In the genomic region with DNA sequence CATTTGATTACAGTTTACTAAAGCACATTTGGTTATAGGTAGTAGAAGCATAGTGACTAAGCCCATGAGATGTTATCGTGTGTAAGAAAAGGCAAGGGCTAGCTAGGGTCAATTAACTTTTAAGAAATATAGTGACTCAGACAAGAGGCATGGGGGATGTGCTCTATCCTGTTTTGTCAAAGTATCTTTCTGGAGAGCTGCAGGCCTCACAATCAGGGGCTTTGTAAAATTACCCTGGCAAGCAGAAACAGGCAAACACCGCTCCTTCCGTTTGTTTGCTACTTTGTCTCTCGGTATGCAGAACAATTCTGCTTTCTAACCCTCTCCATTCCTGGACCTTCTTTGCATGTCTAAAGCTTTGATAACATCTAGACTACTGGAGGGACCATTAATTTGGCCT, we compare ENCODE assay signal across 10 cellular contexts. TPM values are rescaled to one million over a fixed set of nuclear protein-coding genes. Genes with fewer than 3 reads are reported as not detected.
DNase-seq lines count a peak whose midpoint lies in the region; ATAC-seq, FAIRE-seq and TF ChIP-seq lines count a peak whose summit lies in the region.
"Had no signal": no experiment of that assay in that cellular context is flagged by ENCODE, and none has a peak within 500 bp of the region (broad histone marks: within the 10 kb centered on the region; RNA-seq: fewer than 3 reads in every experiment).

No MANE protein-coding gene starts in this region.

- no peak for TF ChIP-seq CTCF in bronchial epithelial cell (IDR thresholded peaks at IDR 0.05; ENCODE audit: insufficient read depth, low read length, severe bottlenecking)

- no peaks in the 10 kb centered on the region for H3K9me3 Mint-ChIP-seq in activated CD4-positive, alpha-beta T cell treated with anti-CD3 and anti-CD28 coated beads, Interleukin-2, amount 10 ng/mL, durations not matched to agents 24 days and 14 days

- H3K4me3 ChIP-seq in bronchial epithelial cell (ENCODE audit: low read depth, low read length), result no peak overlapping the region
- H3K4me3 ChIP-seq: A549 had no signal

- no peaks in the 10 kb centered on the region for H3K4me1 Mint-ChIP-seq in activated CD4-positive, alpha-beta T cell treated with anti-CD3 and anti-CD28 coated beads, Interleukin-2, amount 10 ng/mL, durations not matched to agents 24 days and 14 days

- no peak for ATAC-seq in HG03439 (IDR thresholded peaks at IDR 0.05; ENCODE audit: unreplicated experiment)
- ATAC-seq: A549 had no signal

- intact Hi-C loops in activated CD4-positive, alpha-beta T cell treated with anti-CD3 and anti-CD28 coated beads, Interleukin-2, amount 10 ng/mL, durations not matched to agents 24 days and 14 days (cut with micrococcal nuclease), result no loop called here

- no peak overlapping the region for H3K4me3 Mint-ChIP-seq in activated CD4-positive, alpha-beta T cell treated with anti-CD3 and anti-CD28 coated beads, Interleukin-2, amount 10 ng/mL, durations not matched to agents 24 days and 14 days

- no peak overlapping the region for H3K27ac Mint-ChIP-seq in activated CD4-positive, alpha-beta T cell treated with anti-CD3 and anti-CD28 coated beads, Interleukin-2, amount 10 ng/mL, durations not matched to agents 24 days and 14 days

- no peak for FAIRE-seq in bronchial epithelial cell (lab: Jason Lieb, UNC)
- FAIRE-seq: A549 had no signal

- DNase-seq in ACHN (peak; percentile 4), LHCN-M2 (ENCODE audit: low read depth) (peak; percentile 43), bronchial epithelial cell (ENCODE audit: low read depth) (peak; percentile 92), kidney glomerular epithelial cell (lab: John Stamatoyannopoulos, UW) (peak; percentile 47), NCI-H2081 treated with DMSO at 0.1 percent for 48 hours (lab: John Stamatoyannopoulos, UW) (no peak), NCI-H2081 (lab: John Stamatoyannopoulos, UW) (no peak)
- DNase-seq in activated CD4-positive, alpha-beta T cell treated with anti-CD3 and anti-CD28 coated beads, Interleukin-2, amount 10 ng/mL, durations not matched to agents 24 days and 14 days, result no peak
- DNase-seq: NK-92 treated with Interleukin-12 subunit alpha and Interleukin-12 subunit beta, amount 100 ng/mL, for 24 hours had no signal

- H3K27me3 Mint-ChIP-seq in activated CD4-positive, alpha-beta T cell treated with anti-CD3 and anti-CD28 coated beads, Interleukin-2, amount 10 ng/mL, durations not matched to agents 24 days and 14 days, result peaks cover 29% of the 10 kb centered on the region

- H3K36me3 ChIP-seq in bronchial epithelial cell (ENCODE audit: control insufficient read depth, insufficient read depth, low read length), result no peaks in the 10 kb centered on the region

- in situ Hi-C loops in ACHN (cut with HindIII; ENCODE audit: low pct_ligation_motif_present, low pct_unique_long_range_greater_than_20kb, low sequenced_read_pairs), result no loop called here

- H3K36me3 Mint-ChIP-seq in activated CD4-positive, alpha-beta T cell treated with anti-CD3 and anti-CD28 coated beads, Interleukin-2, amount 10 ng/mL, durations not matched to agents 24 days and 14 days (ENCODE audit: low read depth), result no peaks in the 10 kb centered on the region

- no peaks in the 10 kb centered on the region for H3K27me3 ChIP-seq in bronchial epithelial cell (ENCODE audit: control insufficient read depth, insufficient read depth, low read length)

RNA-seq across cellular contexts. Expression of a gene that starts 26.0 kb away (rescaled TPM):
- total RNA-seq in LHCN-M2 (2014; rRNA removed) (2.2 and 2.3 TPM in 2 replicates), bronchial epithelial cell (3.7 and 5.5 TPM in 2 replicates)
- polyA plus RNA-seq in LHCN-M2 (2012), result 1.2 TPM
- 4.5 and 4.8 TPM in 2 replicates for total RNA-seq in activated CD4-positive, alpha-beta T cell treated with anti-CD3 and anti-CD28 coated beads, Interleukin-2, amount 10 ng/mL, durations not matched to agents 24 days and 14 days

RNA-seq across cellular contexts. Expression of a gene that starts 37.6 kb away (rescaled TPM):
- total RNA-seq in LHCN-M2 (2014; rRNA removed), result 38.6 and 39.6 TPM in 2 replicates
- 49.7 TPM for polyA plus RNA-seq in LHCN-M2 (2012)
- 168 and 207 TPM in 2 replicates for total RNA-seq in bronchial epithelial cell
- total RNA-seq in activated CD4-positive, alpha-beta T cell treated with anti-CD3 and anti-CD28 coated beads, Interleukin-2, amount 10 ng/mL, durations not matched to agents 24 days and 14 days, result 48.6 and 51.5 TPM in 2 replicates

Comparison
In these comparisons a context has a peak if more than half of its experiments do, and no peak if none do; other contexts are left out.
1. DNase-seq: peak in ACHN (single experiment), LHCN-M2 (single experiment), bronchial epithelial cell (single experiment) and kidney glomerular epithelial cell (single experiment); none in NCI-H2081 treated with DMSO at 0.1 percent for 48 hours (single experiment), activated CD4-positive, alpha-beta T cell treated with anti-CD3 and anti-CD28 coated beads, Interleukin-2, amount 10 ng/mL, durations not matched to agents 24 days and 14 days (single experiment) and NCI-H2081 (0 of 2).